1 cellular context compared by ENCODE assay signal in the genomic region with DNA sequence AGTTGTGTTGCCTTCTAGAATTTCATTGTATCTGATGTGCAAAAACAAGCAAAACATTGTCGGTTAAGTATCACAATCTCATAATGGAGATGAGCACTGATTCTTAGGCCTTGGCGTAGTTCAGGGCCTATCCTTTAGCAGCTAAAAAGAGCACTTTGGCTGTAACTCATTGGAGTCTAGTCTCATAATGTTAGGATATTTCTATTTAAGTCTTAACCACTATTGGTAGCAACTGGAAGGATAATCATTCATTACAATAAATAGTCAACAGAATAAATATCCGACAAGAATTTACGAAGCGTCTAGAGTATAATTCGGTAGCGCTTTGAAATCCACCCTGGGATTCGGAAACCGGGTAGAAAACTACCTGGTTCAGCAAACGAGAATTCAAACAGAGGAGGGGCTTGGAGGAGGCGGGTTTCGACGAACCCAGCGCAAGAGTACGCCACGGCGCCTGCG.
TF ChIP-seq lines count a peak whose summit lies in the region.

No MANE protein-coding gene starts in this region.

TF ChIP-seq in K562, 482 proteins besides CTCF, POLR2A, EP300 and RAD21 (continued from another document):
- TF ChIP-seq, protein P1, sequence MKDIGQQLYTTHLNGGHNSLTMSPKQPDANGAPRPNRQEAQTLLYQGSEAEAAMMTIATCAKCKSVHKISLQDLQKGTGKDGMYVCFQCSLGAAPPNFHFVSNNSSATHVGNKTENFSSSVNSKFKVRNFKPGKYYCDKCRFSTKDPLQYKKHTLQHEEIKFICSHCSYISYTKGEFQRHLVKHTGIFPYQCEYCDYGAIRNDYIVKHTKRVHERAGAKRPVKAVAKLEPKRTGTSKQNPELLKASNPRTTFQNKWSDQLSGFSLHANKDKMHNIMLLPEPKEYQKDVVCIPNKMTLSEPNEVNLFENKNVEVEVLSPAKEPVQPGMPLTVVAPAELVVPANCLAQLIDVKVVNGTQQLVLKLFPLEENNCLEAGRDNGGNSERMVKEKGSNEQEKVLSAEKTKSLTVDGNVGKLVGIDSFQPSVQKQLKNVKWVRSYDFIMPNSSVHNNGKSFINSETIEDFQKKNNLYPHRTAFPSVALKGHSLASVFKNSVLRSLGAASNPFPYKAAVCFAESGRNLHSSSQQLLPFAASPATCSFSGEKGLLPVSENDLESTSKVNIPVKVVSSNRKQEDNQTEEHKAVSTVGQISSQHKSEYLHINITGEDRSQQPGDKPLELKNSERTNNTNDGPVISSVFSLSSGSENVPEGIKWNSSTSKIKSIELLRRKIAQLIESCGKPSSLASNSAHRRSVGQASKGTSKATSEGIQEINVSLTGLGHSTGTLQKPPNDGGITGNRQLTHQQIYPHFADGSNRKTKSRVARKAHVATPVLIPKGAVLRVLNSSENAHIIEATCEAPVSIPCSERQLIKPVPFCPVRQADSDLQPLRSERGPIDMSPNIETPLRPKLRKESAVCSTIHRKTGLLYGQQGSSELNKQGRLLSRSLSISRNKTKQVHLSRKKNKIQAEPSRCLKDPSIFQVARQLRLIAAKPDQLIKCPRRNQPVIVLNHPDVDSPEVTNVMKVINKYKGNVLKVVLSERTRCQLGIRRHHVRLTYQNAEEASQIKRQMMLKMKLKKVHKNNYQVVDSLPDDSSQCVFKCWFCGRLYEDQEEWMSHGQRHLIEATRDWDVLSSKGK (CRISPR knock-in tag; IDR thresholded peaks at IDR 0.05), result no peak
